In the genomic region with DNA sequence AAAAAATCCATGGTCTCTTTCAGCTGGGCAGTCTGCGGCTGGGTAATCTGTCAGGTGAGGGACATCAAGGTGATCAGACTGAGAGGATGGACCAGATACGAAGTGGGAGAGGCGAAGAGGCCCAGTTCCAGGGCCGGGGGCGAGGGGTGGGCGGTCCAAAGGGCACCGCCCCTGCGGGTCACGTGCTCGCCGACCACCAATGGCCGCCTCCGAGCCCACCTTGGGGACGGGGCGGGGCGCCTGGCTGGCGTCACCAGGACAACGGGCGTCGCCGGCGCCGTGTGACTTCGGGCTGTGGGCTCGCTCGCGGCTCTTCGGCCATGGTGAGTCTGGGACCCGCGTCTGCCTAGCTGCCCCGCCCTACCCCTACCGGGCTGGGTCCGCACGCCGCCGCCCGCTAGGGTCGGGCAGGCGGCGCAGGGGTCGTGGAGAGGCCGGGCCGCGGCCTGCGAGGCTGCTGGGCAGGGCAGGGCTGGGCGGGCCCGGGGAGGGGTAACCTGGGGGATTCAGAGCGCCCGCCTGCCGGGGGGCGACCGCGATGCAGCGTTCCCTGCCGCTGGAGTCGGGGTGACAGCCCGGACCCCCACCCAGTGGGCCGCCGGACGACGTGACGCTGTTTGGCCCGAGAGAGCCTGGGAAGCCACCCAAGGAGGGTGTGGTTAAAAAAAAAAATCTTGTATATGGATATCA, we compare ENCODE assay signal across 8 cellular contexts. TPM values are rescaled to one million over a fixed set of nuclear protein-coding genes. Genes with fewer than 3 reads are reported as not detected.
DNase-seq lines count a peak whose midpoint lies in the region; ATAC-seq and TF ChIP-seq lines count a peak whose summit lies in the region.

A gene with protein sequence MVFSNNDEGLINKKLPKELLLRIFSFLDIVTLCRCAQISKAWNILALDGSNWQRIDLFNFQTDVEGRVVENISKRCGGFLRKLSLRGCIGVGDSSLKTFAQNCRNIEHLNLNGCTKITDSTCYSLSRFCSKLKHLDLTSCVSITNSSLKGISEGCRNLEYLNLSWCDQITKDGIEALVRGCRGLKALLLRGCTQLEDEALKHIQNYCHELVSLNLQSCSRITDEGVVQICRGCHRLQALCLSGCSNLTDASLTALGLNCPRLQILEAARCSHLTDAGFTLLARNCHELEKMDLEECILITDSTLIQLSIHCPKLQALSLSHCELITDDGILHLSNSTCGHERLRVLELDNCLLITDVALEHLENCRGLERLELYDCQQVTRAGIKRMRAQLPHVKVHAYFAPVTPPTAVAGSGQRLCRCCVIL (plus strand): TSS at position 250 of the 690 bp plus-strand sequence. CDS start 71 bp downstream, at position 321.

- no peak within 1 kb of the TSS for H3K27ac Mint-ChIP-seq in activated naive CD4-positive, alpha-beta T cell treated with anti-CD3 and anti-CD28 coated beads, Interleukin-2, amount 50 U/mL, for 24 hours
- H3K27ac Mint-ChIP-seq in glutamatergic neuron (ENCODE audit: unreplicated experiment) = peak within 1 kb of the TSS; percentile 31

- TF ChIP-seq CTCF in glutamatergic neuron (IDR thresholded peaks at IDR 0.05; ENCODE audit: partially characterized antibody, unreplicated experiment) = peak; percentile 15

- no peaks in the 10 kb centered on the region for H3K9me3 Mint-ChIP-seq in activated naive CD4-positive, alpha-beta T cell treated with anti-CD3 and anti-CD28 coated beads, Interleukin-2, amount 50 U/mL, for 24 hours
- H3K9me3 Mint-ChIP-seq in glutamatergic neuron (ENCODE audit: unreplicated experiment) = peaks cover 3% of the 10 kb centered on the region

- peaks cover 30% of the 10 kb centered on the region for H3K27me3 Mint-ChIP-seq in activated naive CD4-positive, alpha-beta T cell treated with anti-CD3 and anti-CD28 coated beads, Interleukin-2, amount 50 U/mL, for 24 hours
- H3K27me3 Mint-ChIP-seq in glutamatergic neuron (ENCODE audit: unreplicated experiment) = peaks cover 2% of the 10 kb centered on the region

- H3K36me3 Mint-ChIP-seq in activated naive CD4-positive, alpha-beta T cell treated with anti-CD3 and anti-CD28 coated beads, Interleukin-2, amount 50 U/mL, for 24 hours = no peaks in the 10 kb centered on the region
- H3K36me3 Mint-ChIP-seq in glutamatergic neuron (ENCODE audit: unreplicated experiment) = no peaks in the 10 kb centered on the region

- H3K4me1 Mint-ChIP-seq in activated naive CD4-positive, alpha-beta T cell treated with anti-CD3 and anti-CD28 coated beads, Interleukin-2, amount 50 U/mL, for 24 hours = peaks cover 10% of the 10 kb centered on the region
- no peaks in the 10 kb centered on the region for H3K4me1 Mint-ChIP-seq in glutamatergic neuron (ENCODE audit: low read depth, unreplicated experiment)

- DNase-seq in activated CD4-positive, alpha-beta T cell treated with anti-CD3 and anti-CD28 coated beads for 48 hours = peak; percentile 52
- DNase-seq in activated CD4-positive, alpha-beta T cell treated with anti-CD3 and anti-CD28 coated beads for 4 hours = no peak
- DNase-seq in NCI-H345 treated with DMSO at 0.1 percent for 48 hours (lab: John Stamatoyannopoulos, UW; ENCODE audit: unreplicated experiment) (peak; percentile 80), glutamatergic neuron (peak; percentile 97), occipital lobe (lab: John Stamatoyannopoulos, UW) (peak; percentile 47), SIG-M5 treated with dmso at 0.1 percent for 504 hours (lab: John Stamatoyannopoulos, UW; ENCODE audit: unreplicated experiment) (no peak)

- peak within 1 kb of the TSS; percentile 72 for H3K4me3 Mint-ChIP-seq in activated naive CD4-positive, alpha-beta T cell treated with anti-CD3 and anti-CD28 coated beads, Interleukin-2, amount 50 U/mL, for 24 hours
- H3K4me3 Mint-ChIP-seq in glutamatergic neuron (ENCODE audit: unreplicated experiment) = peak within 1 kb of the TSS; percentile 83

- ATAC-seq in HG02852 (IDR thresholded peaks at IDR 0.05; ENCODE audit: unreplicated experiment) = peak; percentile 86

RNA-seq across cellular contexts. Expression of the gene that starts here (rescaled TPM):
- total RNA-seq in glutamatergic neuron (ENCODE audit: unreplicated experiment) (21.4 TPM), occipital lobe (70.8 TPM)

Comparison
In these comparisons a context has a peak if more than half of its experiments do, and no peak if none do; other contexts are left out.
1. DNase-seq: peak in activated CD4-positive, alpha-beta T cell treated with anti-CD3 and anti-CD28 coated beads for 48 hours (single experiment), NCI-H345 treated with DMSO at 0.1 percent for 48 hours (single experiment), glutamatergic neuron (single experiment) and occipital lobe (single experiment); none in activated CD4-positive, alpha-beta T cell treated with anti-CD3 and anti-CD28 coated beads for 4 hours (0 of 2) and SIG-M5 treated with dmso at 0.1 percent for 504 hours (single experiment).